In the genomic region with DNA sequence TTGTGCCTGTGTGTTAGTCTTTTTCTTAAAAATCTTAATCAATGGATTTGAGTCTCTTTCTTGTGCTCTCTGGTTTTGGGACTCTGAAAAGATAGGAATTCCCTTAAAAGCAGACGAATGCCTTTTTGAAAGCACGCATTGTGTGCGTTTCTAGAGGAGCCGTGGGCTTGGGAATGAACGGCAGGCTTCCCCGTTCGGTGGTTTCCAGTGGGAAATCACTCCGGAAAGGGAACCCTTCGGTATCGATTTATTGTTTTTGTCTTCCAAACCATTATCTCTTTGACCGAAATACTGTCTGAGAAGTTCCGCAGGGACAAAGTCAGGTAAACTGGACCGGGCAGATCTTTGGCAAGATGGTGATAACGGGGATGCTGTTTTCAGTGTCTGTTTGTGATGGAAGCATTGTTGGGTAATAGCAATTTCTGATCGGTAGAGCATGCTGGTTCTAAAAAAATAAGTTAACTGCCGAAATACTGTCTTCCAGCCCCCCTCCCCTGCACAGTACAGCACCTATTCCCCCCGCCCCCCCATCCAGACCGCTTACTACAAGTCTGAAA, we compare ENCODE assay signal across 8 cellular contexts. TPM values are rescaled to one million over a fixed set of nuclear protein-coding genes. Genes with fewer than 3 reads are reported as not detected.
DNase-seq lines count a peak whose midpoint lies in the region; ATAC-seq and TF ChIP-seq lines count a peak whose summit lies in the region.

No MANE protein-coding gene starts in this region.

- TF ChIP-seq POLR2A in breast epithelium (IDR thresholded peaks at IDR 0.05): no peak

- H3K4me1 ChIP-seq in BLaER1 (peaks cover 29% of the 10 kb centered on the region), HUES6 (ENCODE audit: control insufficient read depth, insufficient read depth, low read length) (peaks cover 33% of the 10 kb centered on the region), breast epithelium (no peaks in the 10 kb centered on the region), mesodermal cell (ENCODE audit: control insufficient read depth, insufficient read depth, low read length, poor library complexity, severe bottlenecking) (peaks cover 21% of the 10 kb centered on the region)

- H4K20me1 ChIP-seq in BLaER1: no peaks in the 10 kb centered on the region

- H3K9me3 ChIP-seq in BLaER1 (no peaks in the 10 kb centered on the region), HUES6 (ENCODE audit: control insufficient read depth, insufficient read depth, low read depth, low read length) (no peaks in the 10 kb centered on the region), breast epithelium (no peaks in the 10 kb centered on the region), mesodermal cell (ENCODE audit: control insufficient read depth, low read length) (no peaks in the 10 kb centered on the region)

- WGBS in mesodermal cell (ENCODE audit: insufficient coverage in 2 of 2), 2 experiments: 0 to 6% methylated on average over 11 to 14 of the region's 18 CpGs

- H3K27me3 Mint-ChIP-seq in natural killer cell (ENCODE audit: low read depth in 2 of 2): no peaks in the 10 kb centered on the region

- no peak overlapping the region for H3K4me3 Mint-ChIP-seq in natural killer cell

- H3K36me3 ChIP-seq in BLaER1 (no peaks in the 10 kb centered on the region), HUES6 (ENCODE audit: control insufficient read depth, insufficient read depth, low read length) (no peaks in the 10 kb centered on the region), breast epithelium (no peaks in the 10 kb centered on the region), mesodermal cell (ENCODE audit: control insufficient read depth, insufficient read depth, low read length) (no peaks in the 10 kb centered on the region)

- no peak overlapping the region for H3K27ac Mint-ChIP-seq in natural killer cell

- H3K4me1 Mint-ChIP-seq in natural killer cell: peaks cover 9 to 13% of the 10 kb centered on the region in 2 donors

- H3K9ac ChIP-seq in BLaER1: peak overlapping the region; percentile 55; the same call in 1 of the 2 replicates
- H3K9ac ChIP-seq in HUES6 (ENCODE audit: low read length): peak overlapping the region; percentile 62

- no peak overlapping the region for H3K27ac ChIP-seq in BLaER1
- H3K27ac ChIP-seq in HUES6 (ENCODE audit: low read depth, low read length): no peak overlapping the region
- peak overlapping the region; percentile 86 to 94 for H3K27ac ChIP-seq in breast epithelium
- H3K27ac ChIP-seq in mesodermal cell (ENCODE audit: low read depth, low read length, severe bottlenecking): peak overlapping the region; percentile 81

- no peaks in the 10 kb centered on the region for H3K9me3 Mint-ChIP-seq in natural killer cell

- H3K4me3 ChIP-seq in BLaER1 (peak overlapping the region; percentile 89), HUES6 (ENCODE audit: low read depth, low read length) (peak overlapping the region; percentile 83), breast epithelium (peak overlapping the region; percentile 73 to 84 (median 84)), mesodermal cell (ENCODE audit: extremely low read depth, insufficient read depth, low read length, poor library complexity, severe bottlenecking) (peak overlapping the region; percentile 65)

- ATAC-seq in natural killer cell (no peak), GM19397 (IDR thresholded peaks at IDR 0.05; ENCODE audit: unreplicated experiment) (no peak), HG03442 (IDR thresholded peaks at IDR 0.05; ENCODE audit: unreplicated experiment) (no peak)

- H3K4me2 ChIP-seq in BLaER1: peak overlapping the region; percentile 88

- H3K27me3 ChIP-seq in BLaER1 (peaks cover 33% of the 10 kb centered on the region), HUES6 (ENCODE audit: control insufficient read depth, insufficient read depth, low read length) (peaks cover 20% of the 10 kb centered on the region), breast epithelium (no peaks in the 10 kb centered on the region)

- intact Hi-C loops in breast epithelium (cut with DNase I; ENCODE audit: low total_unique reads) (no loop called here), natural killer cell (cut with micrococcal nuclease) (loop anchor here (2.0 to 5.0 kb wide), 4 partner anchors 20 to 206 kb away; no protein-coding TSS in a partner anchor)

- no peaks in the 10 kb centered on the region for H3K36me3 Mint-ChIP-seq in natural killer cell

- TF ChIP-seq CTCF in breast epithelium (IDR thresholded peaks at IDR 0.05) (no peak), natural killer cell (IDR thresholded peaks at IDR 0.05) (no peak)

- no peak for DNase-seq in breast epithelium (ENCODE audit: low spot score in 2 of 2)
- no peak for DNase-seq in SKM-1 treated with dmso at 0.1 percent for 144 hours (lab: John Stamatoyannopoulos, UW; ENCODE audit: unreplicated experiment)
- no peak for DNase-seq in natural killer cell

RNA-seq across cellular contexts. Expression of a gene that starts 0.4 kb away (rescaled TPM):
- 10 to 100 TPM; 26.2 to 40.1 (median 37.0) TPM for total RNA-seq in breast epithelium
- polyA plus RNA-seq in mesodermal cell (2013, experiment 1 of 2): 10.7 TPM
- polyA plus RNA-seq in mesodermal cell (2013, experiment 2 of 2): 8.6 TPM
- 10 to 100 TPM; 36.0 to 46.6 (median 41.2) TPM for total RNA-seq in natural killer cell

Comparison
In these comparisons a context has a peak if more than half of its experiments do, and no peak if none do; other contexts are left out.
1. H3K27ac ChIP-seq: peak in breast epithelium (2 of 2) and mesodermal cell (single experiment); none in BLaER1 (single experiment) and HUES6 (single experiment).
2. Peak in every context shown above with its lines, with median percentiles within 50 percentile points of each other: H3K4me3 ChIP-seq.